ENCODE assay signal across 22 cellular contexts in genomic region chr1:114620419-114620818, GRCh38.
"Had no signal": no experiment of that assay in that cellular context is flagged by ENCODE, and none has a peak within 500 bp of the region (broad histone marks: within the 10 kb centered on the region; RNA-seq: fewer than 3 reads in every experiment).

No MANE protein-coding gene starts in this region.

- H3K36me3 ChIP-seq: prostate gland had no signal

- H3K9me3 Mint-ChIP-seq: activated naive CD4-positive, alpha-beta T cell treated with anti-CD3 and anti-CD28 coated beads, Interleukin-2, amount 50 U/mL, for 24 hours; activated T-cell treated with anti-CD3 and anti-CD28 coated beads, Interleukin-2, amount 50 U/mL, for 24 hours; central memory CD8-positive, alpha-beta T cell; memory B cell; nephron; type B pancreatic cell had no signal

- H3K27me3 Mint-ChIP-seq: activated naive CD4-positive, alpha-beta T cell treated with anti-CD3 and anti-CD28 coated beads, Interleukin-2, amount 50 U/mL, for 24 hours; activated T-cell treated with anti-CD3 and anti-CD28 coated beads, Interleukin-2, amount 50 U/mL, for 24 hours; central memory CD8-positive, alpha-beta T cell; type B pancreatic cell had no signal

- H3K27me3 ChIP-seq: esophagus muscularis mucosa, left lung, right lobe of liver, spleen had no signal

- H3K36me3 Mint-ChIP-seq: memory B cell had no signal

- FAIRE-seq: islet of Langerhans had no signal

- DNase-seq: activated CD4-positive, alpha-beta T cell treated with anti-CD3 and anti-CD28 coated beads, Interleukin-2, amount 50 U/mL, for 4 hours; activated CD4-positive, CD25-positive, alpha-beta regulatory T cell treated with anti-CD3 and anti-CD28 coated beads, Interleukin-2, amount 50 U/mL, for 72 hours; activated effector memory CD4-positive, alpha-beta T cell treated with Interleukin-2 at 50 U/mL for 16 hours; activated T-cell treated with anti-CD3 and anti-CD28 coated beads, Interleukin-2, amount 50 U/mL, for 24 hours; dermis blood vessel endothelial cell; foreskin fibroblast; head of caudate nucleus; left lung; occipital lobe; right lobe of liver; spleen; stimulated activated CD4-positive, alpha-beta T cell treated with anti-CD3 and anti-CD28 coated beads, Interleukin-1b, Interleukin-23, amount 100 ng/mL, for 48 hours; stimulated activated naive CD4-positive, alpha-beta T cell; substantia nigra had no signal

- H3K4me3 Mint-ChIP-seq: activated naive CD4-positive, alpha-beta T cell treated with anti-CD3 and anti-CD28 coated beads, Interleukin-2, amount 50 U/mL, for 24 hours; activated T-cell treated with anti-CD3 and anti-CD28 coated beads, Interleukin-2, amount 50 U/mL, for 24 hours; central memory CD8-positive, alpha-beta T cell; memory B cell; nephron; type B pancreatic cell had no signal

- H3K4me1 ChIP-seq: left lung, prostate gland, right lobe of liver, spleen had no signal

- H3K4me3 ChIP-seq: esophagus muscularis mucosa, left lung, prostate gland, right lobe of liver, spleen had no signal

- H3K27ac ChIP-seq: esophagus muscularis mucosa, left lung, prostate gland, right lobe of liver, spleen had no signal

- H3K4me1 Mint-ChIP-seq: activated naive CD4-positive, alpha-beta T cell treated with anti-CD3 and anti-CD28 coated beads, Interleukin-2, amount 50 U/mL, for 24 hours; central memory CD8-positive, alpha-beta T cell; memory B cell; nephron had no signal

- H3K27ac Mint-ChIP-seq: activated naive CD4-positive, alpha-beta T cell treated with anti-CD3 and anti-CD28 coated beads, Interleukin-2, amount 50 U/mL, for 24 hours; activated T-cell treated with anti-CD3 and anti-CD28 coated beads, Interleukin-2, amount 50 U/mL, for 24 hours; memory B cell; nephron; type B pancreatic cell had no signal

- H3K9me3 ChIP-seq: esophagus muscularis mucosa, left lung, prostate gland, right lobe of liver, spleen had no signal
